In genomic region chr10:24483701-24484100, GRCh38 we compare ENCODE assay signal across 8 cellular contexts.
DNase-seq lines count a peak whose midpoint lies in the region; FAIRE-seq and TF ChIP-seq lines count a peak whose summit lies in the region.

No MANE protein-coding gene starts in this region.

- DNase-seq in GM12892 (ENCODE audit: insufficient read length) (no peak), HAP-1 (ENCODE audit: low spot score in 2 of 2) (peak; percentile 9 to 27), MM.1S (peak; percentile 69), astrocyte of the hippocampus (ENCODE audit: low read depth, low spot score) (peak; percentile 71), mesendoderm (peak; percentile 78), NCI-H2081 (lab: John Stamatoyannopoulos, UW) (no peak), posterior cingulate gyrus (no peak)
- no peak for DNase-seq in effector memory CD4-positive, alpha-beta T cell

- H3K4me3 ChIP-seq in HAP-1: no peak overlapping the region
- H3K4me3 ChIP-seq in MM.1S (ENCODE audit: low read length): no peak overlapping the region
- no peak overlapping the region for H3K4me3 ChIP-seq in mesendoderm (ENCODE audit: low read length)
- H3K4me3 ChIP-seq in effector memory CD4-positive, alpha-beta T cell (ENCODE audit: insufficient read depth, low read depth, low read length, poor library complexity, severe bottlenecking): no peak overlapping the region

- H3K36me3 ChIP-seq in HAP-1 (replicated peaks) (no peaks in the 10 kb centered on the region), MM.1S (replicated peaks; ENCODE audit: insufficient read depth, low read length) (no peaks in the 10 kb centered on the region), mesendoderm (ENCODE audit: control insufficient read depth, insufficient read depth, low read length) (no peaks in the 10 kb centered on the region)
- H3K36me3 ChIP-seq in effector memory CD4-positive, alpha-beta T cell (ENCODE audit: control insufficient read depth, insufficient read depth, low read length): no peaks in the 10 kb centered on the region

- TF ChIP-seq CTCF in MM.1S (IDR thresholded peaks at IDR 0.05; ENCODE audit: low read length): no peak

- H2BK5ac ChIP-seq in mesendoderm (ENCODE audit: low read length): no peak overlapping the region

- H4K8ac ChIP-seq in mesendoderm (ENCODE audit: low read depth, low read length): no peak overlapping the region

- no peaks in the 10 kb centered on the region; the same call in 1 of the 2 replicates for H3K27me3 ChIP-seq in HAP-1 (ENCODE audit: low read depth)
- no peaks in the 10 kb centered on the region for H3K27me3 ChIP-seq in MM.1S (replicated peaks; ENCODE audit: insufficient read depth, low read length)
- no peaks in the 10 kb centered on the region for H3K27me3 ChIP-seq in mesendoderm (ENCODE audit: insufficient read depth, low read length, poor library complexity)
- no peaks in the 10 kb centered on the region for H3K27me3 ChIP-seq in effector memory CD4-positive, alpha-beta T cell (replicated peaks; ENCODE audit: control insufficient read depth, insufficient read depth, low read length, poor library complexity, severe bottlenecking)

- WGBS in mesendoderm (ENCODE audit: extremely low coverage, insufficient coverage, low lambda C conversion rate): no CpG with 5 or more reads among the region's 3 CpGs

- H3K79me1 ChIP-seq in mesendoderm (ENCODE audit: low read length): no peaks in the 10 kb centered on the region

- H3K9me2 ChIP-seq in MM.1S (replicated peaks; ENCODE audit: insufficient read depth, low read length): no peaks in the 10 kb centered on the region

- no peak overlapping the region for H2BK120ac ChIP-seq in mesendoderm (ENCODE audit: low read depth, low read length)

- no peak overlapping the region for H2AK5ac ChIP-seq in mesendoderm (ENCODE audit: low read length)

- H4K5ac ChIP-seq in mesendoderm (ENCODE audit: low read length): no peak overlapping the region

- H3K56ac ChIP-seq in mesendoderm (ENCODE audit: low read length): no peak overlapping the region

- no peaks in the 10 kb centered on the region for H4K20me1 ChIP-seq in MM.1S (ENCODE audit: insufficient read depth, low read length)

- H2AFZ ChIP-seq in MM.1S (ENCODE audit: low read length): no peak overlapping the region

- in situ Hi-C loops in HAP-1 (cut with MboI; ENCODE audit: low sequenced_read_pairs): no loop called here

- FAIRE-seq in GM12892 (lab: Jason Lieb, UNC): peak; percentile 36

- H3K4ac ChIP-seq in mesendoderm (ENCODE audit: low read depth, low read length): no peak overlapping the region

- no peak overlapping the region for H3K18ac ChIP-seq in mesendoderm (ENCODE audit: low read length)

- no peak for TF ChIP-seq POLR2A in GM12892 (IDR thresholded peaks at IDR 0.05; ENCODE audit: low read depth, low read length)

- H3K9ac ChIP-seq in MM.1S (ENCODE audit: low read length) (no peak overlapping the region), mesendoderm (ENCODE audit: low read length) (no peak overlapping the region)

- H3K79me2 ChIP-seq in MM.1S (ENCODE audit: low read length) (peaks cover 39% of the 10 kb centered on the region), mesendoderm (ENCODE audit: control insufficient read depth, insufficient read depth, low read length) (no peaks in the 10 kb centered on the region)

- H2BK15ac ChIP-seq in mesendoderm (replicated peaks; ENCODE audit: low read depth): no peak overlapping the region

- intact Hi-C loops in posterior cingulate gyrus (cut with DNase I): no loop called here

- no peak overlapping the region for H3K23ac ChIP-seq in mesendoderm (ENCODE audit: low read length)

- H3K9me3 ChIP-seq in HAP-1: no peaks in the 10 kb centered on the region
- no peaks in the 10 kb centered on the region for H3K9me3 ChIP-seq in MM.1S (replicated peaks; ENCODE audit: insufficient read depth, low read length)
- no peaks in the 10 kb centered on the region for H3K9me3 ChIP-seq in effector memory CD4-positive, alpha-beta T cell (ENCODE audit: control insufficient read depth, low read length)

- peak overlapping the region; percentile 5; the same call in 1 of the 2 replicates for H3K27ac ChIP-seq in MM.1S (ENCODE audit: low read length)
- H3K27ac ChIP-seq in mesendoderm (ENCODE audit: low read depth, low read length): no peak overlapping the region
- H3K27ac ChIP-seq in effector memory CD4-positive, alpha-beta T cell (ENCODE audit: insufficient read depth, low read length, poor library complexity, severe bottlenecking): no peak overlapping the region

- no peaks in the 10 kb centered on the region for H3F3A ChIP-seq in MM.1S (ENCODE audit: insufficient read depth, low read length)

- H3K4me2 ChIP-seq in MM.1S (ENCODE audit: low read depth, low read length) (peak overlapping the region; percentile 44; the same call in 1 of the 2 replicates), mesendoderm (ENCODE audit: low read length) (no peak overlapping the region)

- H3K4me1 ChIP-seq in HAP-1 (no peaks in the 10 kb centered on the region), MM.1S (ENCODE audit: low read length) (peaks cover 9% of the 10 kb centered on the region), mesendoderm (ENCODE audit: control insufficient read depth, low read depth, low read length) (no peaks in the 10 kb centered on the region)
- no peaks in the 10 kb centered on the region for H3K4me1 ChIP-seq in effector memory CD4-positive, alpha-beta T cell (ENCODE audit: control insufficient read depth, insufficient read depth, low read length, poor library complexity, severe bottlenecking)

Comparison
In these comparisons a context has a peak if more than half of its experiments do, and no peak if none do; other contexts are left out.
1. DNase-seq: peak in HAP-1 (2 of 2), MM.1S (single experiment), astrocyte of the hippocampus (single experiment) and mesendoderm (single experiment); none in GM12892 (single experiment), NCI-H2081 (0 of 2), effector memory CD4-positive, alpha-beta T cell (0 of 3) and posterior cingulate gyrus (0 of 10).